ENCODE assay signal across 1 cellular context in the genomic region with DNA sequence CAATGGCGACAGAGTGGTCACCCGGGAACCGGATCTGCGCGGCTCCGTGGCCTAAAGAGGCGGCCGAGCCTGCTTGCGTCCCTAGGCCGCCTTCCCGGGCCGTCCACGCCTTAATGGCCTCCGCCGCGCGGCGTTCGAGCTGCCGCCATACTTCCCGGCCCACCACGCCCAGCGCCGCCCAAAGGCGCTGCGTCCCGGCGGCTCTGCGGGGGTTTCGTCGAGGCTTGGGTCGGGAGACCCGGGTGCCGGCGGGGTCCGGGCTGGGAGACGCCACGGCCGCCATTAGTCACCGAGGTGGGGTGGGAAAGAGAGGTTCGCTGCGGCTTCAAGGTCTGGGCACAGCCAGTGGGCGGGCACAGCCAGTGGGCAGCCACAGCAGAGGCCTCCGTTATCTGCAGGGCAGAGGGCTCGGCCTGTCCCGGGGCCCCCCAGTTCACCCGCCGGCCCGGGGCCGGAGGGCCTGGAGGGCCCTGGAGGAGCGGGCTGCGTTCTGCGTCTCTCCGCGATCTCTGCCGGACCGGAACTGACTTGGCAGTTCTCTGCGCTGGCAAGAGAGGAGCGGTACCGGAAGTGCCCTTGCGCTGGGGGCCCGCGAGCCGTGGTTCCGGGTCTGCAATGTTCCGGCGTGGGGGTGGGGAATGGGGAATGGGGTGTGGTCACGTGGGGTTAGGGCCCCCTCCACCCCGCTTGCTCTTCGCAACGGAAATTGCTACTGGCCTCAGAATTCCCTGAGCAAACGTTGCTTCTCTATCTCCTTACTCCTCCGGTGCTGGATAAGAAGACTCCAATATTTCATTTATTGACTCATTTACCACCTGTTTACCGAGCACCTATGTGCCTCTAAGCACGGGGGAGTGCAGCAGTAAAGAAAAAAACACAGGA.
A peak's percentile ranks its signal among the peaks of the same experiment; 100 is the strongest.
TF ChIP-seq lines count a peak whose summit lies in the region.

No MANE protein-coding gene starts in this region.

TF ChIP-seq in GM12878, 131 proteins besides CTCF, POLR2A, EP300 and RAD21 (continued from another document and continues in another):
- TF ChIP-seq SRF (IDR thresholded peaks at IDR 0.05; ENCODE audit: low read depth in 2 of 2, low read length in 2 of 2) (peak; percentile 48 to 84), TCF12 (IDR thresholded peaks at IDR 0.05; ENCODE audit: low read depth, low read length) (peak; percentile 77; the same call in 1 of the 2 replicates), IKZF1 (conservative IDR thresholded peaks at IDR 0.05) (peak; percentile 75), RAD51 (IDR thresholded peaks at IDR 0.05) (peak; percentile 94), NRF1 (conservative IDR thresholded peaks at IDR 0.05; ENCODE audit: low read depth, low read length) (no peak), ELK1 (IDR thresholded peaks at IDR 0.05; ENCODE audit: low read depth, low read length) (peak; percentile 95), PAX8 (IDR thresholded peaks at IDR 0.05) (peak; percentile 25; the same call in 1 of the 2 replicates), MTA2 (IDR thresholded peaks at IDR 0.05; ENCODE audit: low read depth) (peak; percentile 42; the same call in 1 of the 2 replicates), FOXK2 (IDR thresholded peaks at IDR 0.05) (0 out of 2 replicates have a peak, but pooled peaks have one; percentile 33), SUPT20H (IDR thresholded peaks at IDR 0.05; ENCODE audit: borderline replicate concordance, control insufficient read depth, low read depth, low read length) (no peak), ZBED1 (IDR thresholded peaks at IDR 0.05; ENCODE audit: borderline replicate concordance) (0 out of 2 replicates have a peak, but pooled peaks have one; percentile 61), PRDM15 (CRISPR knock-in tag; IDR thresholded peaks at IDR 0.05) (no peak), RB1 (IDR thresholded peaks at IDR 0.05; ENCODE audit: borderline replicate concordance) (no peak), BCL11A (IDR thresholded peaks at IDR 0.05; ENCODE audit: low read depth, low read length) (no peak), SMAD5 (IDR thresholded peaks at IDR 0.05; ENCODE audit: low read depth) (peak; percentile 80; the same call in 1 of the 2 replicates), MYB (IDR thresholded peaks at IDR 0.05; ENCODE audit: borderline replicate concordance, low read depth, low read length) (no peak), HDAC6 (IDR thresholded peaks at IDR 0.05; ENCODE audit: unreplicated experiment) (peak; percentile 37), YY1 (IDR thresholded peaks at IDR 0.05; ENCODE audit: low read depth, low read length) (peak; percentile 90), ZBTB33 (IDR thresholded peaks at IDR 0.05) (no peak), TCF3 (IDR thresholded peaks at IDR 0.05; ENCODE audit: borderline replicate concordance, insufficient read depth, low read depth, low read length) (peak; percentile 55; the same call in 1 of the 2 replicates), MTA3 (IDR thresholded peaks at IDR 0.05; ENCODE audit: borderline replicate concordance, low read length) (no peak), MXI1 (IDR thresholded peaks at IDR 0.05; ENCODE audit: low read depth, low read length) (peak; percentile 51; the same call in 1 of the 2 replicates), WRNIP1 (IDR thresholded peaks at IDR 0.05; ENCODE audit: borderline replicate concordance, low read depth, low read length) (no peak), ZSCAN29 (IDR thresholded peaks at IDR 0.05) (no peak), SREBF1 (IDR thresholded peaks at IDR 0.05; ENCODE audit: low read length) (peak; percentile 41; the same call in 1 of the 2 replicates), CBFB (IDR thresholded peaks at IDR 0.05; ENCODE audit: low read depth) (peak; percentile 65; the same call in 1 of the 2 replicates), TARDBP (IDR thresholded peaks at IDR 0.05; ENCODE audit: borderline replicate concordance) (peak; percentile 64; the same call in 1 of the 2 replicates), ZNF274 (IDR thresholded peaks at IDR 0.05; ENCODE audit: insufficient read depth, insufficient read length) (no peak), IRF4 (IDR thresholded peaks at IDR 0.05; ENCODE audit: low read depth, low read length) (no peak), CEBPB (IDR thresholded peaks at IDR 0.05; ENCODE audit: borderline replicate concordance in 1 of 2, low read depth in 2 of 2, low read length in 2 of 2) (no peak), STAT3 (IDR thresholded peaks at IDR 0.05; ENCODE audit: low read depth, low read length) (no peak), MEF2B (IDR thresholded peaks at IDR 0.05; ENCODE audit: partially characterized antibody, poor library complexity, severe bottlenecking) (peak; percentile 43), KLF5 (IDR thresholded peaks at IDR 0.05; ENCODE audit: partially characterized antibody) (no peak), CBX3 (IDR thresholded peaks at IDR 0.05; ENCODE audit: borderline replicate concordance, low read depth) (no peak), JUNB (IDR thresholded peaks at IDR 0.05) (no peak), NR2F1 (conservative IDR thresholded peaks at IDR 0.05) (peak; percentile 55; the same call in 1 of the 2 replicates), SMC3 (IDR thresholded peaks at IDR 0.05; ENCODE audit: borderline replicate concordance, low read length) (peak; percentile 6; the same call in 1 of the 2 replicates), TAF1 (IDR thresholded peaks at IDR 0.05; ENCODE audit: borderline replicate concordance, low read depth, low read length) (peak; percentile 97), TCF7 (IDR thresholded peaks at IDR 0.05; ENCODE audit: borderline replicate concordance) (no peak), HDGF (IDR thresholded peaks at IDR 0.05) (no peak)
- TF ChIP-seq, protein P1, sequence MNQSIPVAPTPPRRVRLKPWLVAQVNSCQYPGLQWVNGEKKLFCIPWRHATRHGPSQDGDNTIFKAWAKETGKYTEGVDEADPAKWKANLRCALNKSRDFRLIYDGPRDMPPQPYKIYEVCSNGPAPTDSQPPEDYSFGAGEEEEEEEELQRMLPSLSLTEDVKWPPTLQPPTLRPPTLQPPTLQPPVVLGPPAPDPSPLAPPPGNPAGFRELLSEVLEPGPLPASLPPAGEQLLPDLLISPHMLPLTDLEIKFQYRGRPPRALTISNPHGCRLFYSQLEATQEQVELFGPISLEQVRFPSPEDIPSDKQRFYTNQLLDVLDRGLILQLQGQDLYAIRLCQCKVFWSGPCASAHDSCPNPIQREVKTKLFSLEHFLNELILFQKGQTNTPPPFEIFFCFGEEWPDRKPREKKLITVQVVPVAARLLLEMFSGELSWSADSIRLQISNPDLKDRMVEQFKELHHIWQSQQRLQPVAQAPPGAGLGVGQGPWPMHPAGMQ (IDR thresholded peaks at IDR 0.05; ENCODE audit: borderline replicate concordance) = no peak
- TF ChIP-seq, protein P2, sequence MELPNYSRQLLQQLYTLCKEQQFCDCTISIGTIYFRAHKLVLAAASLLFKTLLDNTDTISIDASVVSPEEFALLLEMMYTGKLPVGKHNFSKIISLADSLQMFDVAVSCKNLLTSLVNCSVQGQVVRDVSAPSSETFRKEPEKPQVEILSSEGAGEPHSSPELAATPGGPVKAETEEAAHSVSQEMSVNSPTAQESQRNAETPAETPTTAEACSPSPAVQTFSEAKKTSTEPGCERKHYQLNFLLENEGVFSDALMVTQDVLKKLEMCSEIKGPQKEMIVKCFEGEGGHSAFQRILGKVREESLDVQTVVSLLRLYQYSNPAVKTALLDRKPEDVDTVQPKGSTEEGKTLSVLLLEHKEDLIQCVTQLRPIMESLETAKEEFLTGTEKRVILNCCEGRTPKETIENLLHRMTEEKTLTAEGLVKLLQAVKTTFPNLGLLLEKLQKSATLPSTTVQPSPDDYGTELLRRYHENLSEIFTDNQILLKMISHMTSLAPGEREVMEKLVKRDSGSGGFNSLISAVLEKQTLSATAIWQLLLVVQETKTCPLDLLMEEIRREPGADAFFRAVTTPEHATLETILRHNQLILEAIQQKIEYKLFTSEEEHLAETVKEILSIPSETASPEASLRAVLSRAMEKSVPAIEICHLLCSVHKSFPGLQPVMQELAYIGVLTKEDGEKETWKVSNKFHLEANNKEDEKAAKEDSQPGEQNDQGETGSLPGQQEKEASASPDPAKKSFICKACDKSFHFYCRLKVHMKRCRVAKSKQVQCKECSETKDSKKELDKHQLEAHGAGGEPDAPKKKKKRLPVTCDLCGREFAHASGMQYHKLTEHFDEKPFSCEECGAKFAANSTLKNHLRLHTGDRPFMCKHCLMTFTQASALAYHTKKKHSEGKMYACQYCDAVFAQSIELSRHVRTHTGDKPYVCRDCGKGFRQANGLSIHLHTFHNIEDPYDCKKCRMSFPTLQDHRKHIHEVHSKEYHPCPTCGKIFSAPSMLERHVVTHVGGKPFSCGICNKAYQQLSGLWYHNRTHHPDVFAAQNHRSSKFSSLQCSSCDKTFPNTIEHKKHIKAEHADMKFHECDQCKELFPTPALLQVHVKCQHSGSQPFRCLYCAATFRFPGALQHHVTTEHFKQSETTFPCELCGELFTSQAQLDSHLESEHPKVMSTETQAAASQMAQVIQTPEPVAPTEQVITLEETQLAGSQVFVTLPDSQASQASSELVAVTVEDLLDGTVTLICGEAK (IDR thresholded peaks at IDR 0.05; ENCODE audit: borderline replicate concordance) = peak; percentile 98
- TF ChIP-seq, protein P3, sequence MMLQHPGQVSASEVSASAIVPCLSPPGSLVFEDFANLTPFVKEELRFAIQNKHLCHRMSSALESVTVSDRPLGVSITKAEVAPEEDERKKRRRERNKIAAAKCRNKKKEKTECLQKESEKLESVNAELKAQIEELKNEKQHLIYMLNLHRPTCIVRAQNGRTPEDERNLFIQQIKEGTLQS (IDR thresholded peaks at IDR 0.05; ENCODE audit: borderline replicate concordance, extremely low read depth, low read depth, low read length) = peak; percentile 61; the same call in 1 of the 2 replicates
- TF ChIP-seq, protein P4, sequence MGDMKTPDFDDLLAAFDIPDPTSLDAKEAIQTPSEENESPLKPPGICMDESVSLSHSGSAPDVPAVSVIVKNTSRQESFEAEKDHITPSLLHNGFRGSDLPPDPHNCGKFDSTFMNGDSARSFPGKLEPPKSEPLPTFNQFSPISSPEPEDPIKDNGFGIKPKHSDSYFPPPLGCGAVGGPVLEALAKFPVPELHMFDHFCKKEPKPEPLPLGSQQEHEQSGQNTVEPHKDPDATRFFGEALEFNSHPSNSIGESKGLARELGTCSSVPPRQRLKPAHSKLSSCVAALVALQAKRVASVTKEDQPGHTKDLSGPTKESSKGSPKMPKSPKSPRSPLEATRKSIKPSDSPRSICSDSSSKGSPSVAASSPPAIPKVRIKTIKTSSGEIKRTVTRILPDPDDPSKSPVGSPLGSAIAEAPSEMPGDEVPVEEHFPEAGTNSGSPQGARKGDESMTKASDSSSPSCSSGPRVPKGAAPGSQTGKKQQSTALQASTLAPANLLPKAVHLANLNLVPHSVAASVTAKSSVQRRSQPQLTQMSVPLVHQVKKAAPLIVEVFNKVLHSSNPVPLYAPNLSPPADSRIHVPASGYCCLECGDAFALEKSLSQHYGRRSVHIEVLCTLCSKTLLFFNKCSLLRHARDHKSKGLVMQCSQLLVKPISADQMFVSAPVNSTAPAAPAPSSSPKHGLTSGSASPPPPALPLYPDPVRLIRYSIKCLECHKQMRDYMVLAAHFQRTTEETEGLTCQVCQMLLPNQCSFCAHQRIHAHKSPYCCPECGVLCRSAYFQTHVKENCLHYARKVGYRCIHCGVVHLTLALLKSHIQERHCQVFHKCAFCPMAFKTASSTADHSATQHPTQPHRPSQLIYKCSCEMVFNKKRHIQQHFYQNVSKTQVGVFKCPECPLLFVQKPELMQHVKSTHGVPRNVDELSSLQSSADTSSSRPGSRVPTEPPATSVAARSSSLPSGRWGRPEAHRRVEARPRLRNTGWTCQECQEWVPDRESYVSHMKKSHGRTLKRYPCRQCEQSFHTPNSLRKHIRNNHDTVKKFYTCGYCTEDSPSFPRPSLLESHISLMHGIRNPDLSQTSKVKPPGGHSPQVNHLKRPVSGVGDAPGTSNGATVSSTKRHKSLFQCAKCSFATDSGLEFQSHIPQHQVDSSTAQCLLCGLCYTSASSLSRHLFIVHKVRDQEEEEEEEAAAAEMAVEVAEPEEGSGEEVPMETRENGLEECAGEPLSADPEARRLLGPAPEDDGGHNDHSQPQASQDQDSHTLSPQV (IDR thresholded peaks at IDR 0.05) = no peak
